Comparison of ENCODE assay signal across 9 cellular contexts in genomic region chr16:1057252-1057932, GRCh38. TPM values are rescaled to one million over a fixed set of nuclear protein-coding genes. Genes with fewer than 3 reads are reported as not detected.
DNase-seq lines count a peak whose midpoint lies in the region; ATAC-seq, FAIRE-seq and TF ChIP-seq lines count a peak whose summit lies in the region.
"Had no signal": no experiment of that assay in that cellular context is flagged by ENCODE, and none has a peak within 500 bp of the region (broad histone marks: within the 10 kb centered on the region; RNA-seq: fewer than 3 reads in every experiment).

No MANE protein-coding gene starts in this region.

- peaks cover 0 to 88% of the 10 kb centered on the region in 2 donors for H3K27me3 ChIP-seq in left lung

- intact Hi-C loops in left lung (cut with DNase I), result loop anchor here in 1 of 2 donors (5.0 kb wide), 1 partner anchor 240 kb away; no protein-coding TSS in a partner anchor

- DNase-seq in GM18507 (ENCODE audit: extremely low spot score, insufficient read length, low read depth) (peak; percentile 15), T-helper 1 cell (peak in 4 of 5 donors; percentile 25 to 54 (median 46)), astrocyte of the cerebellum (ENCODE audit: low read depth) (no peak), left lung (no peak), NOMO-1 treated with dmso at 0.1 percent for 144 hours (lab: John Stamatoyannopoulos, UW; ENCODE audit: unreplicated experiment) (no peak), DMS79 (lab: John Stamatoyannopoulos, UW) (no peak)
- peak; percentile 92 for DNase-seq in stimulated activated CD8-positive, alpha-beta memory T cell treated with anti-CD3 and anti-CD28 coated beads, Interleukin-4, amount 100 ng/mL, for 48 hours

- no peaks in the 10 kb centered on the region for H3K4me1 ChIP-seq in left lung
- H3K4me1 ChIP-seq: SJSA1 had no signal

- no peak for FAIRE-seq in GM18507 (lab: Jason Lieb, UNC)

- in situ Hi-C loops in astrocyte of the cerebellum (cut with HindIII; ENCODE audit: low sequenced_read_pairs), result no loop called here

- H3K27ac ChIP-seq in left lung, result no peak overlapping the region
- H3K27ac ChIP-seq: SJSA1 had no signal

- no peak overlapping the region for H3K4me3 ChIP-seq in astrocyte of the cerebellum (ENCODE audit: low read depth, low read length)
- no peak overlapping the region for H3K4me3 ChIP-seq in left lung
- H3K4me3 ChIP-seq: SJSA1 had no signal

- TF ChIP-seq CTCF in astrocyte of the cerebellum (IDR thresholded peaks at IDR 0.05; ENCODE audit: low read depth, low read length, missing control alignments) (peak; percentile 54), left lung (IDR thresholded peaks at IDR 0.05) (peak; percentile 67 to 80)

- no peaks in the 10 kb centered on the region for H3K36me3 ChIP-seq in left lung
- H3K36me3 ChIP-seq: SJSA1 had no signal

- ATAC-seq in left lung (peak; percentile 64), HG03175 (IDR thresholded peaks at IDR 0.05; ENCODE audit: unreplicated experiment) (no peak)

- peaks cover 0 to 12% of the 10 kb centered on the region in 2 donors for H3K9me3 ChIP-seq in left lung
- H3K9me3 ChIP-seq: SJSA1 had no signal

RNA-seq across cellular contexts. Expression of gene SSTR5, which starts 15.2 kb away (rescaled TPM):
- not detected for total RNA-seq in left lung
- total RNA-seq: SJSA1 had no signal

RNA-seq across cellular contexts. Expression of gene C1QTNF8, which starts 38.7 kb away (rescaled TPM):
- total RNA-seq in left lung, result not detected
- total RNA-seq: SJSA1 had no signal

Comparison
In these comparisons a context has a peak if more than half of its experiments do, and no peak if none do; other contexts are left out.
1. DNase-seq: peak in GM18507 (single experiment), T-helper 1 cell (4 of 5) and stimulated activated CD8-positive, alpha-beta memory T cell treated with anti-CD3 and anti-CD28 coated beads, Interleukin-4, amount 100 ng/mL, for 48 hours (single experiment); none in astrocyte of the cerebellum (single experiment), left lung (0 of 2), NOMO-1 treated with dmso at 0.1 percent for 144 hours (single experiment) and DMS79 (single experiment).